ENCODE assay signal across 7 cellular contexts in the genomic region with DNA sequence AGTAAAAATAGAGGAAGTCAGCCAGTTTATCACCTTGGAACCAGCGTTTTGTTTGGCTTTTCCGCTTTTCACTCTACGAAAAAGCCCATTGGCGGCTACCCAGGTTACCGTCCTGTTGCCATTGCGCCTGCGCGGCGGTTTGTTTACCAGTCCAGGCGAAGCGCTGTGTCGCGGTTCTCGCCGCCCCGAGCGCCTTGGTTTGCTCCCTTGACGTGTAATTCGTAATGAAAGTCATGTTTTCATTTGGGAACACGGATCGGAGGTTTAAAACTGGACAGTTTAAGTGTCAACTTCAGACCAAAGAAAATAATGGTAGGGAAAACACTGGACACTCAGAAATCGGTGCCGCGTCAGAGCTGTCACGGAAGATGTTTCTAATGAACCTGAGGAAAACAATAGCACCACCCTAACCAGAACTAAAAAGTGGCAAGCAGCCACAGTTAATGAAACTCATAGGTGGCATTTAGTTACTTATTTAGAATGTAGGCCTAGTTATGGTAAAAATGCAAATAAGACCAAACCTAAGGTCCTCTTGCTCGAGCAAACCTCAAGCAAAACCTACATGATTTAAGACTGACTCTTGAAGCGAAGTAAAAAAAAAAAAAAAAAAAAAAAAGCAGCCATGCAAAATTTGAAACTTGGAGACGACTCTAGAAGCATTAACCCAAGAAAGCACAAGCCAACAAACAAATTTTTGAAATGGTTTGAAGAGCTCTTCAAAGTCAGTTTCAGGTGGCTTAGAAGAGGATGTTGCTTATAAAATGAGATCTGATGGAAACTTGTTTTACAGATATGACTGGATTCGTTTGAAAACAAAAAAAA. TPM values are rescaled to one million over a fixed set of nuclear protein-coding genes. Genes with fewer than 3 reads are reported as not detected.
A peak's percentile ranks its signal among the peaks of the same experiment; 100 is the strongest.
DNase-seq lines count a peak whose midpoint lies in the region; ATAC-seq, FAIRE-seq and TF ChIP-seq lines count a peak whose summit lies in the region.

No MANE protein-coding gene starts in this region.

- H3K27me3 ChIP-seq in bronchial epithelial cell (ENCODE audit: control insufficient read depth, insufficient read depth, low read length) (no peaks in the 10 kb centered on the region), spleen (replicated peaks in 1 of 7) (no peaks in the 10 kb centered on the region)

- H3K4me3 ChIP-seq in WI38 (ENCODE audit: low read depth, low read length) = peak overlapping the region; percentile 60
- peak overlapping the region; percentile 66 for H3K4me3 ChIP-seq in bronchial epithelial cell (ENCODE audit: low read depth, low read length)
- peak overlapping the region; percentile 24 to 69 (median 42) for H3K4me3 ChIP-seq in spleen

- peak in 2 of 3 donors; percentile 81 to 94 for TF ChIP-seq POLR2A in spleen (IDR thresholded peaks at IDR 0.05)

- intact Hi-C loops in spleen (cut with DNase I; ENCODE audit: low total_unique reads) = no loop called here

- FAIRE-seq in bronchial epithelial cell (lab: Jason Lieb, UNC) = no peak

- ATAC-seq in GM18517 (IDR thresholded peaks at IDR 0.05; ENCODE audit: unreplicated experiment) (peak; percentile 75), HG03045 (IDR thresholded peaks at IDR 0.05; ENCODE audit: unreplicated experiment) (peak; percentile 69)

- H3K4me1 ChIP-seq in spleen = peaks cover 0 to 25% (median 14%) of the 10 kb centered on the region in 6 donors

- WGBS in spleen, 5 donors = 0 to 1% (median 1%) methylated on average over 29 of the region's 29 CpGs

- H3K27ac ChIP-seq in spleen = peak overlapping the region; percentile 96 to 100 (median 98)

- no peaks in the 10 kb centered on the region for H3K9me3 ChIP-seq in spleen

- H3K36me3 ChIP-seq in bronchial epithelial cell (ENCODE audit: control insufficient read depth, insufficient read depth, low read length) (no peaks in the 10 kb centered on the region), spleen (no peaks in the 10 kb centered on the region)

- TF ChIP-seq CTCF in WI38 (IDR thresholded peaks at IDR 0.05; ENCODE audit: low read depth, low read length) = no peak
- no peak for TF ChIP-seq CTCF in bronchial epithelial cell (IDR thresholded peaks at IDR 0.05; ENCODE audit: insufficient read depth, low read length, severe bottlenecking)
- TF ChIP-seq CTCF in spleen (IDR thresholded peaks at IDR 0.05 in 8 of 11, conservative IDR thresholded peaks at IDR 0.05 in 3 of 11) = peak in 2 of 11 experiments; percentile 3 to 8

- DNase-seq in NCI-H2107 (lab: John Stamatoyannopoulos, UW) = peak; percentile 62
- peak; percentile 71 for DNase-seq in bronchial epithelial cell (ENCODE audit: low read depth)
- peak; percentile 94 for DNase-seq in inferior parietal cortex (ENCODE audit: extremely low spot score)
- peak; percentile 98 for DNase-seq in spleen

RNA-seq across cellular contexts. Expression of a gene that starts 0.8 kb away (rescaled TPM):
- 0.13 TPM in 1 of 2 replicates, not detected in the other for total RNA-seq in bronchial epithelial cell
- total RNA-seq in spleen = 1 to 10 TPM in 5 of 7 donors, under 1 TPM in 1, not detected in 1; 0.80 to 5.5 (median 1.9) TPM
- polyA plus RNA-seq in spleen = under 1 TPM; 0.35 to 0.74 (median 0.61) TPM

RNA-seq across cellular contexts. Expression of a gene that starts 20.4 kb away (rescaled TPM):
- total RNA-seq in bronchial epithelial cell (34.0 and 38.7 TPM in 2 replicates), spleen (10 to 100 TPM; 72.3 to 95.2 (median 79.3) TPM)
- polyA plus RNA-seq in spleen = 10 to 100 TPM; 34.9 to 49.3 (median 46.4) TPM

Comparison
In these comparisons a context has a peak if more than half of its experiments do, and no peak if none do; other contexts are left out.
1. Peak in every context shown above with its lines: DNase-seq, ATAC-seq, H3K4me3 ChIP-seq and H3K27ac ChIP-seq.